In genomic region chr3:113079532-113079931, GRCh38 we compare ENCODE assay signal across 9 cellular contexts.
DNase-seq lines count a peak whose midpoint lies in the region; ATAC-seq, FAIRE-seq and TF ChIP-seq lines count a peak whose summit lies in the region.
"Had no signal": no experiment of that assay in that cellular context is flagged by ENCODE, and none has a peak within 500 bp of the region (broad histone marks: within the 10 kb centered on the region; RNA-seq: fewer than 3 reads in every experiment).

No MANE protein-coding gene starts in this region.

- RAD21 ChIA-PET in GM12878 (lab: Charles Lee; ENCODE audit: unreplicated experiment) = no interaction called here

- no peaks in the 10 kb centered on the region for H3K9me3 ChIP-seq in GM12878 (replicated peaks; ENCODE audit: control insufficient read depth, insufficient read depth, low read length)
- no peaks in the 10 kb centered on the region for H3K9me3 ChIP-seq in stomach smooth muscle (ENCODE audit: control insufficient read depth in 2 of 2, low read length in 2 of 2)

- SMC1A ChIA-PET in GM12878 (lab: Charles Lee; ENCODE audit: uncharacterized antibody, unreplicated experiment) = interaction anchor here (1.7 kb wide), 1 partner anchor 209 kb away, joined by 6 read pairs; no protein-coding TSS in a partner anchor

- ATAC-seq in GM19455 (IDR thresholded peaks at IDR 0.05; ENCODE audit: unreplicated experiment) (peak; percentile 91), HG02973 (IDR thresholded peaks at IDR 0.05; ENCODE audit: unreplicated experiment) (peak; percentile 75), GM12878 (peak; percentile 60)

- no peaks in the 10 kb centered on the region for H3K27me3 ChIP-seq in GM12878 (replicated peaks in 1 of 2; ENCODE audit: control insufficient read depth in 2 of 2, insufficient read depth in 2 of 2, low read length in 1 of 2)
- H3K27me3 ChIP-seq in stomach smooth muscle (ENCODE audit: control insufficient read depth in 1 of 2, insufficient read depth in 2 of 2, low read length in 2 of 2) = no peaks in the 10 kb centered on the region

- DNase-seq in GM12878 (ENCODE audit: low read depth, low spot score) = no peak
- DNase-seq in kidney tubule cell (ENCODE audit: low spot score) = no peak
- DNase-seq in Kasumi-1 (lab: John Stamatoyannopoulos, UW) = no peak
- DNase-seq in stimulated activated CD4-positive, alpha-beta T cell treated with anti-CD3 and anti-CD28 coated beads, Interleukin-4, amount 100 ng/mL, for 4 hours = no peak
- DNase-seq: NCI-H1048 had no signal

- BruUV-seq in GM12878 (replicated peaks; lab: Mats Ljungman, UMichigan) = no TSS peak

- POLR2A ChIA-PET in GM12878 (lab: Charles Lee) = no interaction called here

- TF ChIP-seq CTCF in GM12878 (IDR thresholded peaks at IDR 0.05 in 2 of 3, conservative IDR thresholded peaks at IDR 0.05 in 1 of 3; ENCODE audit: control insufficient read depth in 2 of 3, extremely low read depth in 1 of 3, insufficient read depth in 1 of 3, low read depth in 3 of 3, low read length in 3 of 3) = no peak

- no peaks in the 10 kb centered on the region for H4K20me1 ChIP-seq in GM12878 (ENCODE audit: control insufficient read depth, insufficient read depth)

- no peaks in the 10 kb centered on the region for H3K36me3 ChIP-seq in GM12878 (ENCODE audit: control insufficient read depth in 2 of 2, insufficient read depth in 2 of 2, low read length in 1 of 2)
- H3K36me3 ChIP-seq in stomach smooth muscle (ENCODE audit: control insufficient read depth in 2 of 2, insufficient read depth in 2 of 2, low read length in 2 of 2) = no peaks in the 10 kb centered on the region

- TF ChIP-seq POLR2A in GM12878 (IDR thresholded peaks at IDR 0.05; ENCODE audit: low read depth, low read length) = no peak

- in situ Hi-C loops in GM12878 (cut with MboI) = no loop called here

- H3K4me3 ChIP-seq in GM12878 (no peak overlapping the region), stomach smooth muscle (ENCODE audit: low read length in 2 of 2) (peak overlapping the region in 1 of 2 donors; percentile 30)

- no peak for TF ChIP-seq RAD21 in GM12878 (IDR thresholded peaks at IDR 0.05; ENCODE audit: insufficient read depth, low read depth, low read length)

- H2AFZ ChIP-seq in GM12878 (ENCODE audit: control insufficient read depth, low read depth, low read length) = peak overlapping the region; percentile 3; the same call in 1 of the 2 replicates

- peaks cover 5% of the 10 kb centered on the region for H3K4me1 ChIP-seq in GM12878 (ENCODE audit: control insufficient read depth, insufficient read depth, low read length)
- H3K4me1 ChIP-seq in stomach smooth muscle (ENCODE audit: control insufficient read depth, insufficient read depth, low read length) = no peaks in the 10 kb centered on the region

- H3K27ac ChIP-seq in GM12878 (ENCODE audit: control insufficient read depth, insufficient read depth) = peak overlapping the region; percentile 38; the same call in 1 of the 2 replicates
- peak overlapping the region; percentile 18 for H3K27ac ChIP-seq in stomach smooth muscle (ENCODE audit: low read length)

- intact Hi-C loops in GM12878 (cut with micrococcal nuclease; ENCODE audit: unreplicated experiment) = no loop called here

- CTCF ChIA-PET in GM12878 (lab: Yijun Ruan, JAX) = interaction anchor here (1.1 to 1.4 kb wide), 2 partner anchors 9 to 437 kb away, joined by 3 to 6 read pairs; no protein-coding TSS in a partner anchor

- no peaks in the 10 kb centered on the region for H3K79me2 ChIP-seq in GM12878 (ENCODE audit: control insufficient read depth, insufficient read depth, low read length)

- TF ChIP-seq EP300 in GM12878 (IDR thresholded peaks at IDR 0.05; ENCODE audit: borderline replicate concordance in 1 of 2, control insufficient read depth in 1 of 2, low read depth in 2 of 2, low read length in 2 of 2) = no peak

- peak overlapping the region; percentile 82 for H3K4me2 ChIP-seq in GM12878 (ENCODE audit: control insufficient read depth, insufficient read depth)

- no peak for FAIRE-seq in GM12878 (lab: Jason Lieb, UNC)
- FAIRE-seq: TTC549 had no signal

- H3K9ac ChIP-seq in GM12878 (ENCODE audit: control insufficient read depth, insufficient read depth, low read length) (no peak overlapping the region; the same call in 1 of the 2 replicates), stomach smooth muscle (ENCODE audit: low read length in 2 of 2) (no peak overlapping the region)

- WGBS in GM12878 (ENCODE audit: insufficient coverage, insufficient replicate concordance, low lambda C conversion rate, missing lambda C conversion rate) = 8% methylated on average over 6 of the region's 6 CpGs

TF ChIP-seq in GM12878, 131 proteins besides CTCF, POLR2A, EP300 and RAD21:
- TF ChIP-seq BCL11A (IDR thresholded peaks at IDR 0.05; ENCODE audit: low read depth, low read length) = no peak
- TF ChIP-seq ZNF274 (IDR thresholded peaks at IDR 0.05; ENCODE audit: insufficient read depth, insufficient read length) = no peak
- peak; percentile 35; the same call in 1 of the 2 replicates for TF ChIP-seq RUNX3 (IDR thresholded peaks at IDR 0.05; ENCODE audit: low read length)
